In genomic region chr2:70643715-70644114, GRCh38 we compare ENCODE assay signal across 9 cellular contexts.
DNase-seq lines count a peak whose midpoint lies in the region; ATAC-seq and TF ChIP-seq lines count a peak whose summit lies in the region.
"Had no signal": no experiment of that assay in that cellular context is flagged by ENCODE, and none has a peak within 500 bp of the region (broad histone marks: within the 10 kb centered on the region; RNA-seq: fewer than 3 reads in every experiment).

No MANE protein-coding gene starts in this region.

- ATAC-seq in HG02852 (IDR thresholded peaks at IDR 0.05; ENCODE audit: unreplicated experiment) (no peak), Right ventricle myocardium inferior (no peak)
- ATAC-seq: T-helper 17 cell had no signal

- H3K27ac ChIP-seq in suprapubic skin = no peak overlapping the region

- H3K9me3 Mint-ChIP-seq in endothelial cell (ENCODE audit: unreplicated experiment) = no peaks in the 10 kb centered on the region

- peaks cover 5% of the 10 kb centered on the region for H3K27me3 Mint-ChIP-seq in endothelial cell (ENCODE audit: unreplicated experiment)
- H3K27me3 Mint-ChIP-seq: T-helper 17 cell had no signal

- H3K9ac ChIP-seq in NT2/D1 (ENCODE audit: insufficient read length, low read depth) = no peak overlapping the region

- TF ChIP-seq CTCF in AG10803 (conservative IDR thresholded peaks at IDR 0.05; ENCODE audit: low read length) = peak; percentile 33
- peak; percentile 52 for TF ChIP-seq CTCF in GM12873 (IDR thresholded peaks at IDR 0.05; ENCODE audit: insufficient read depth, low read depth, low read length, missing control alignments)
- peak; percentile 72 for TF ChIP-seq CTCF in endothelial cell (IDR thresholded peaks at IDR 0.05; ENCODE audit: unreplicated experiment)
- peak in 1 of 2 donors; percentile 39 for TF ChIP-seq CTCF in suprapubic skin (IDR thresholded peaks at IDR 0.05)

- WGBS in suprapubic skin = 59% methylated on average over 12 of the region's 12 CpGs

- H3K9me3 ChIP-seq in NT2/D1 (ENCODE audit: insufficient read depth, low read length) (no peaks in the 10 kb centered on the region), suprapubic skin (no peaks in the 10 kb centered on the region)

- no peaks in the 10 kb centered on the region for H3K36me3 Mint-ChIP-seq in endothelial cell (ENCODE audit: low read depth, unreplicated experiment)

- TF ChIP-seq POLR2A in suprapubic skin (IDR thresholded peaks at IDR 0.05) = no peak

- intact Hi-C loops in Right ventricle myocardium inferior (cut with DNase I) = loop anchor here (10.0 kb wide), 1 partner anchor 299 kb away; no protein-coding TSS in a partner anchor

- no peaks in the 10 kb centered on the region for H3K27me3 ChIP-seq in NT2/D1 (ENCODE audit: insufficient read depth, insufficient read length)
- peaks cover 7% of the 10 kb centered on the region for H3K27me3 ChIP-seq in suprapubic skin

- no peak overlapping the region for H3K4me3 Mint-ChIP-seq in endothelial cell (ENCODE audit: unreplicated experiment)
- H3K4me3 Mint-ChIP-seq: T-helper 17 cell had no signal

- no peak for TF ChIP-seq EP300 in suprapubic skin (IDR thresholded peaks at IDR 0.05)

- H3K36me3 ChIP-seq in NT2/D1 (ENCODE audit: insufficient read depth, insufficient read length, low read length) (no peaks in the 10 kb centered on the region), suprapubic skin (no peaks in the 10 kb centered on the region)

- H3K4me3 ChIP-seq in AG10803 (ENCODE audit: low read length) (no peak overlapping the region), NT2/D1 (ENCODE audit: insufficient read length, low read depth) (no peak overlapping the region), suprapubic skin (no peak overlapping the region)

- H3K27ac Mint-ChIP-seq in endothelial cell (ENCODE audit: unreplicated experiment) = no peak overlapping the region
- H3K27ac Mint-ChIP-seq: T-helper 17 cell had no signal

- H3K4me1 Mint-ChIP-seq in endothelial cell (ENCODE audit: unreplicated experiment) = peaks cover 16% of the 10 kb centered on the region

- DNase-seq in AG10803 (ENCODE audit: low read depth) (no peak), NT2/D1 (ENCODE audit: low read depth, low spot score) (peak; percentile 62), endothelial cell (ENCODE audit: low spot score) (peak; percentile 25), suprapubic skin (ENCODE audit: low spot score in 2 of 2) (no peak), Right ventricle myocardium inferior (ENCODE audit: missing footprints) (no peak), SK-N-DZ (ENCODE audit: low spot score) (no peak)
- DNase-seq: T-helper 17 cell had no signal

- no peaks in the 10 kb centered on the region for H3K4me1 ChIP-seq in NT2/D1 (ENCODE audit: insufficient read depth, insufficient read length)
- no peaks in the 10 kb centered on the region for H3K4me1 ChIP-seq in suprapubic skin

Comparison
In these comparisons a context has a peak if more than half of its experiments do, and no peak if none do; other contexts are left out.
1. DNase-seq: peak in NT2/D1 (single experiment) and endothelial cell (single experiment); none in AG10803 (single experiment), suprapubic skin (0 of 2), Right ventricle myocardium inferior (single experiment) and SK-N-DZ (single experiment).